ENCODE assay signal across 8 cellular contexts in the genomic region with DNA sequence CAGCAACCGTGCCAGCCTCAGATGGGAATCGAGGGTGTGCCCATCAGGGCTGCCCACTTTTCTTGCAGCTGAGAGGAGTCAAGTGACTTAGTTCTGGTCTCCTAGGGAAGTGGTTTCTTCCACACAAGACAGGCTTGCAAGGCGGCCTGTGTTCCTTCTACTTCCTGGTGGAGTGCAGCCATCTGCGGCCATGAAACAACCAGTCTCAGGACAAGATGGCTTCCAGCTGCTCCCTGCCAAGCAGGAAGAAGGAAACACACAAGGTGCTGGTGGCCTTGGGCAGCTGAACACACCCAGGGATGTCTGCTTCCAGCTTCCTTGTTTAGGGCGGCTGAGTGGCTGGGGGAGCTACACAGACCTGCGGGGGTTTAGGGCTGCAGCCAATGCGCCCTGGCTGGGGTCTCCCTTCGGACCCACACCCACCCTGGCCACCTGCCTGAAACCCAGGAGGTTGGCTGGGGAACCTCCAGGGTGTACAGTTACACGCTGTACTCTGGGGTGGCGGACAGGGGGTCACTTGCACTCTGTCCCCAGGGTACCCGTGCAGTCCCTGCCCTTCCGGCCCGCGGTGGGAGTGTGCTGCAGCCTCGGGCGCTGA. TPM values are rescaled to one million over a fixed set of nuclear protein-coding genes. Genes with fewer than 3 reads are reported as not detected.
DNase-seq lines count a peak whose midpoint lies in the region; ATAC-seq, FAIRE-seq and TF ChIP-seq lines count a peak whose summit lies in the region.

No MANE protein-coding gene starts in this region.

- FAIRE-seq in GM19239 (lab: Jason Lieb, UNC): no peak

- DNase-seq in Ammon's horn (ENCODE audit: low spot score): peak; percentile 69
- peak; percentile 31 for DNase-seq in KBM-7
- DNase-seq in mammary epithelial cell: no peak
- DNase-seq in lower lobe of right lung: peak; percentile 67
- peak in 1 of 2 donors; percentile 53 for DNase-seq in tibial artery
- DNase-seq in OCI-M1 (lab: John Stamatoyannopoulos, UW): no peak
- DNase-seq in GM19239 (ENCODE audit: insufficient read length, low spot score): no peak

- peak; percentile 15 for ATAC-seq in GM19397 (IDR thresholded peaks at IDR 0.05; ENCODE audit: unreplicated experiment)
- ATAC-seq in lower lobe of right lung: peak; percentile 22 to 49

- no peaks in the 10 kb centered on the region for H3K79me2 ChIP-seq in mammary epithelial cell (ENCODE audit: insufficient read depth, low read length)

- peak overlapping the region; percentile 95 for H2AFZ ChIP-seq in mammary epithelial cell (ENCODE audit: low read depth, low read length)

- H3K4me1 ChIP-seq in mammary epithelial cell (ENCODE audit: insufficient read depth, low read length) (peaks cover 9% of the 10 kb centered on the region), lower lobe of right lung (peaks cover 32% of the 10 kb centered on the region), tibial artery (peaks cover 0 to 21% (median 13%) of the 10 kb centered on the region in 4 donors)

- no peak for TF ChIP-seq CTCF in mammary epithelial cell (conservative IDR thresholded peaks at IDR 0.05 in 1 of 2, IDR thresholded peaks at IDR 0.05 in 1 of 2; ENCODE audit: extremely low read depth in 1 of 2, insufficient read depth in 1 of 2, low read depth in 1 of 2, low read length in 2 of 2)
- no peak for TF ChIP-seq CTCF in lower lobe of right lung (IDR thresholded peaks at IDR 0.05)
- no peak for TF ChIP-seq CTCF in tibial artery (IDR thresholded peaks at IDR 0.05)

- BruUV-seq in mammary epithelial cell (replicated peaks; lab: Mats Ljungman, UMichigan): no TSS peak

- H3K36me3 ChIP-seq in mammary epithelial cell (ENCODE audit: insufficient read depth, low read length): no peaks in the 10 kb centered on the region
- no peaks in the 10 kb centered on the region for H3K36me3 ChIP-seq in lower lobe of right lung
- H3K36me3 ChIP-seq in tibial artery: no peaks in the 10 kb centered on the region

- H3K9me3 ChIP-seq in mammary epithelial cell (replicated peaks; ENCODE audit: insufficient read depth, low read length) (no peaks in the 10 kb centered on the region), lower lobe of right lung (no peaks in the 10 kb centered on the region), tibial artery (no peaks in the 10 kb centered on the region)

- no peak overlapping the region for H3K27ac ChIP-seq in mammary epithelial cell (ENCODE audit: insufficient read depth, low read depth, low read length)
- peak overlapping the region; percentile 86 for H3K27ac ChIP-seq in lower lobe of right lung
- H3K27ac ChIP-seq in tibial artery: peak overlapping the region; percentile 83 to 90

- CTCF ChIA-PET in mammary epithelial cell (lab: Charles Lee; ENCODE audit: low non-redundant PET): no interaction called here

- H3K27me3 ChIP-seq in mammary epithelial cell (ENCODE audit: insufficient read depth, low read length) (no peaks in the 10 kb centered on the region), lower lobe of right lung (ENCODE audit: low read depth) (no peaks in the 10 kb centered on the region), tibial artery (no peaks in the 10 kb centered on the region)

- no peak overlapping the region for H3K9ac ChIP-seq in mammary epithelial cell (ENCODE audit: insufficient read depth, low read length)

- WGBS in mammary epithelial cell (ENCODE audit: low coverage, missing lambda C conversion rate): 79% methylated on average over 6 of the region's 16 CpGs

- peak overlapping the region; percentile 95 for H3K4me2 ChIP-seq in mammary epithelial cell (ENCODE audit: insufficient read depth, low read depth, low read length)

- intact Hi-C loops in mammary epithelial cell (cut with micrococcal nuclease): loop anchor here (2.0 kb wide), 1 partner anchor 18 kb away; no protein-coding TSS in a partner anchor
- intact Hi-C loops in lower lobe of right lung (cut with DNase I): no loop called here
- intact Hi-C loops in tibial artery (cut with DNase I; ENCODE audit: low total_unique reads): no loop called here

- H3K4me3 ChIP-seq in mammary epithelial cell (replicated peaks in 1 of 3; ENCODE audit: insufficient read depth in 1 of 3, low read depth in 2 of 3, low read length in 3 of 3) (peak overlapping the region; percentile 62 to 69 (median 64)), lower lobe of right lung (peak overlapping the region; percentile 69), tibial artery (peak overlapping the region; percentile 64 to 92)

- in situ Hi-C loops in KBM-7 (cut with MboI; ENCODE audit: low pct_unique_long_range_greater_than_20kb, low sequenced_read_pairs) (no loop called here), mammary epithelial cell (cut with MboI; ENCODE audit: low sequenced_read_pairs in 2 of 2) (no loop called here)

- no peaks in the 10 kb centered on the region for H4K20me1 ChIP-seq in mammary epithelial cell (ENCODE audit: insufficient read depth, low read length)

- dilution Hi-C loops in mammary epithelial cell (cut with HindIII; ENCODE audit: low sequenced_read_pairs): no loop called here

RNA-seq across cellular contexts. Expression of gene PTPN18, which starts 34.7 kb away (rescaled TPM):
- total RNA-seq in mammary epithelial cell (10 to 100 TPM; 18.8 to 39.5 TPM), lower lobe of right lung (74.1 TPM)
- polyA plus RNA-seq in mammary epithelial cell: 33.0 TPM
- polyA minus RNA-seq in mammary epithelial cell: 30.3 TPM

RNA-seq across cellular contexts. Expression of gene IMP4, which starts 47.9 kb away (rescaled TPM):
- total RNA-seq in mammary epithelial cell: 10 to 100 TPM; 81.6 to 83.9 TPM
- polyA plus RNA-seq in mammary epithelial cell: 136 TPM
- 64.2 TPM for polyA minus RNA-seq in mammary epithelial cell
- total RNA-seq in lower lobe of right lung: 55.9 TPM

Comparison
In these comparisons a context has a peak if more than half of its experiments do, and no peak if none do; other contexts are left out.
1. DNase-seq: peak in Ammon's horn (single experiment), KBM-7 (single experiment) and lower lobe of right lung (single experiment); none in mammary epithelial cell (single experiment), OCI-M1 (single experiment) and GM19239 (single experiment).
2. Peak in every context shown above with its lines, with median percentiles within 50 percentile points of each other: H3K4me3 ChIP-seq.